9 cellular contexts compared by ENCODE assay signal in the genomic region with DNA sequence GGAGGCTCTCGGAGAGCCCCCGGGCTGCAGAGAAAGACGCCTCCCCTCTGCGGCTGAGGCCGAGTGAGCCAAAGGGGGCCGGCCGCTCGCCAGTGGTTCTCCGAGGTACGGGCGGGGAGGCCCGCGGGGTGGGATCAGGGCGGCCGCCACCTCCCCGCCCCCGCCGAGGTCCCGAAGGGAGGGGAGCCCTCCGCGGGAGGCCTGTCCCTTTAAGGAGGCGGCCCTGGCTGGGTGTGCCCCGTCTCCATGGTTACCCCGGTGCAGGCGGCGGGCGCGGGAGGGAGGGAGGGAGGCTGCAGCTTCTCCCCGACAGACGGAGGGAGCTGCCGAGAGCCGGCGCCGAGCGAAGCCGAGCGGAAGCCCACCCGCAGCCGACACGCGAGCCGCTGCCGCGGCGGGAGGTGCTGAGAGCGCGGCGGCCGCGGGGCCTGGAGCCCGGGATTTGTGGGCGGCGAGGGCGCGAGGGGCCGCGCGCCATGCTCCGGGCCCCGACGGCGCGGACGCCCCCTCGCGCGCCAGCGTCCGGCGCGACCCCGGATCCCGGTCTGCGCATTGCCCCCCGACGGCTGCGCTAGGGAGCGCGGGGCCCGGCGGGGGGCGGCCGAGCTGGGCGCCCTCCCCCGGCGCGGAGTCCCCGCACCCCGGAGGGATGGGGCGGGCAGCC. TPM values are rescaled to one million over a fixed set of nuclear protein-coding genes. Genes with fewer than 3 reads are reported as not detected.
A peak's percentile ranks its signal among the peaks of the same experiment; 100 is the strongest.
DNase-seq lines count a peak whose midpoint lies in the region; ATAC-seq, FAIRE-seq and TF ChIP-seq lines count a peak whose summit lies in the region.
"Had no signal": no experiment of that assay in that cellular context is flagged by ENCODE, and none has a peak within 500 bp of the region (broad histone marks: within the 10 kb centered on the region; RNA-seq: fewer than 3 reads in every experiment).

A gene with protein sequence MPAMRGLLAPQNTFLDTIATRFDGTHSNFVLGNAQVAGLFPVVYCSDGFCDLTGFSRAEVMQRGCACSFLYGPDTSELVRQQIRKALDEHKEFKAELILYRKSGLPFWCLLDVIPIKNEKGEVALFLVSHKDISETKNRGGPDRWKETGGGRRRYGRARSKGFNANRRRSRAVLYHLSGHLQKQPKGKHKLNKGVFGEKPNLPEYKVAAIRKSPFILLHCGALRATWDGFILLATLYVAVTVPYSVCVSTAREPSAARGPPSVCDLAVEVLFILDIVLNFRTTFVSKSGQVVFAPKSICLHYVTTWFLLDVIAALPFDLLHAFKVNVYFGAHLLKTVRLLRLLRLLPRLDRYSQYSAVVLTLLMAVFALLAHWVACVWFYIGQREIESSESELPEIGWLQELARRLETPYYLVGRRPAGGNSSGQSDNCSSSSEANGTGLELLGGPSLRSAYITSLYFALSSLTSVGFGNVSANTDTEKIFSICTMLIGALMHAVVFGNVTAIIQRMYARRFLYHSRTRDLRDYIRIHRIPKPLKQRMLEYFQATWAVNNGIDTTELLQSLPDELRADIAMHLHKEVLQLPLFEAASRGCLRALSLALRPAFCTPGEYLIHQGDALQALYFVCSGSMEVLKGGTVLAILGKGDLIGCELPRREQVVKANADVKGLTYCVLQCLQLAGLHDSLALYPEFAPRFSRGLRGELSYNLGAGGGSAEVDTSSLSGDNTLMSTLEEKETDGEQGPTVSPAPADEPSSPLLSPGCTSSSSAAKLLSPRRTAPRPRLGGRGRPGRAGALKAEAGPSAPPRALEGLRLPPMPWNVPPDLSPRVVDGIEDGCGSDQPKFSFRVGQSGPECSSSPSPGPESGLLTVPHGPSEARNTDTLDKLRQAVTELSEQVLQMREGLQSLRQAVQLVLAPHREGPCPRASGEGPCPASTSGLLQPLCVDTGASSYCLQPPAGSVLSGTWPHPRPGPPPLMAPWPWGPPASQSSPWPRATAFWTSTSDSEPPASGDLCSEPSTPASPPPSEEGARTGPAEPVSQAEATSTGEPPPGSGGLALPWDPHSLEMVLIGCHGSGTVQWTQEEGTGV (plus strand): TSS at position 291 of the 664 bp plus-strand sequence. CDS start 387 bp downstream, outside the sequence.

- ATAC-seq in esophagus mucosa = peak; percentile 71

- peak within 1 kb of the TSS; percentile 17; the same call in 1 of the 2 replicates for H3K9ac ChIP-seq in OCI-LY3 (ENCODE audit: low read length)

- H4K20me1 ChIP-seq in OCI-LY3 (ENCODE audit: insufficient read depth, low read length) = no peaks in the 10 kb centered on the region

- H3K79me2 ChIP-seq in OCI-LY3 (ENCODE audit: low read length) = no peaks in the 10 kb centered on the region

- H3K27ac ChIP-seq in OCI-LY3 (ENCODE audit: low read length) = no peak within 1 kb of the TSS

- no peak for TF ChIP-seq CTCF in OCI-LY3 (IDR thresholded peaks at IDR 0.05; ENCODE audit: low read depth, low read length)

- H2AFZ ChIP-seq in OCI-LY3 (ENCODE audit: low read depth, low read length) = peak within 1 kb of the TSS; percentile 42; the same call in 1 of the 2 replicates

- peak within 1 kb of the TSS; percentile 81 for H3K4me2 ChIP-seq in OCI-LY3 (ENCODE audit: low read length)

- H3K4me1 ChIP-seq in OCI-LY3 (ENCODE audit: low read length) = peaks cover 15% of the 10 kb centered on the region; the same call in 1 of the 2 replicates

- peaks cover 14% of the 10 kb centered on the region for H3K27me3 ChIP-seq in OCI-LY3 (ENCODE audit: low read depth, low read length)

- peak within 1 kb of the TSS; percentile 72 for H3K4me3 ChIP-seq in OCI-LY3 (ENCODE audit: low read length)

- H3K36me3 ChIP-seq in OCI-LY3 (replicated peaks; ENCODE audit: low read depth, low read length) = no peaks in the 10 kb centered on the region

- FAIRE-seq in HTR-8/SVneo (lab: Jason Lieb, UNC) = peak; percentile 76
- FAIRE-seq: A204.1 had no signal

- H3K9me3 ChIP-seq in OCI-LY3 (ENCODE audit: insufficient read depth, low read length) = no peaks in the 10 kb centered on the region

- DNase-seq in DMS53 (lab: John Stamatoyannopoulos, UW) = peak; percentile 81
- DNase-seq in DMS53 treated with DMSO at 0.1 percent for 48 hours (lab: John Stamatoyannopoulos, UW; ENCODE audit: unreplicated experiment) = no peak
- peak; percentile 92 for DNase-seq in HTR-8/SVneo (ENCODE audit: insufficient read length, low spot score)
- peak; percentile 89 for DNase-seq in activated T-cell treated with anti-CD3 and anti-CD28 coated beads, Interleukin-2, amount 50 U/mL, for 1 hour
- peak; percentile 78 for DNase-seq in myocyte (ENCODE audit: low read depth)
- DNase-seq in stimulated activated CD8-positive, alpha-beta memory T cell treated with anti-CD3 and anti-CD28 coated beads, Interleukin-7, amount 100 ng/mL, for 1 hour (ENCODE audit: low read depth in 2 of 2) = peak; percentile 77 to 80

RNA-seq across cellular contexts. Expression of the gene that starts here (rescaled TPM):
- total RNA-seq in esophagus mucosa (not detected), myocyte (8.9 and 11.9 TPM in 2 replicates)
- polyA plus RNA-seq in myocyte (2012) = 2.3 TPM

Comparison
In these comparisons a context has a peak if more than half of its experiments do, and no peak if none do; other contexts are left out.
1. Peak in ATAC-seq in esophagus mucosa; RNA of the gene not detected or under 1 TPM.